19 cellular contexts compared by ENCODE assay signal in the genomic region with DNA sequence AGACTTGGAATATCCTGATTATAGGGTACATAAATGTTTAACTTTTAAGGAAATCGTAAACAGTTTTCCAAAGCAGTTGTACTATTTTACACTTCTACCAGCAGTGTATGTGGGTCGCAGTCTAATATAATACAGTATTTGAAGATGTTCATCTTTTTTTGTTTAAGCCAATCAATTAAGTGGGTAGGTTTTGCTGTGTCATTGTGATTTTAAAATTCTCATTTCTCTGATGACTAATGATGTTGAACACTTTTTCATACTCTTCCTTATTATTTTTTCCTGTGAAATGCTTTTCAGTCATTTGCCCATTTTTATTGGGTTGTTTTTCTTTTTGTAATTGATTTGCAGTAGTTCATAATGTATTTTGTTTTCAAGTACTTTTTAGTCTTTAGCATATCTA.
DNase-seq lines count a peak whose midpoint lies in the region; ATAC-seq, FAIRE-seq and TF ChIP-seq lines count a peak whose summit lies in the region.
"Had no signal": no experiment of that assay in that cellular context is flagged by ENCODE, and none has a peak within 500 bp of the region (broad histone marks: within the 10 kb centered on the region; RNA-seq: fewer than 3 reads in every experiment).

No MANE protein-coding gene starts in this region.

- H3K27ac Mint-ChIP-seq in HFFc6 = peak overlapping the region; percentile 59
- H3K27ac Mint-ChIP-seq in glutamatergic neuron (ENCODE audit: unreplicated experiment) = peak overlapping the region; percentile 77
- H3K27ac Mint-ChIP-seq in CD8-positive, alpha-beta T cell = no peak overlapping the region
- H3K27ac Mint-ChIP-seq: CD14-positive monocyte had no signal

- intact Hi-C loops in K562 (cut with micrococcal nuclease) (no loop called here), ascending aorta (cut with DNase I) (no loop called here), ovary (cut with DNase I) (no loop called here)
- intact Hi-C loops in CD8-positive, alpha-beta T cell (cut with DNase I, micrococcal nuclease) = no loop called here

- no peaks in the 10 kb centered on the region for H4K20me1 ChIP-seq in K562 (replicated peaks; ENCODE audit: control insufficient read depth, insufficient read depth, low read length)

- H3K9me1 ChIP-seq in K562 (ENCODE audit: control insufficient read depth, insufficient read depth, low read length) = no peaks in the 10 kb centered on the region

- H3K4me1 ChIP-seq in A549 (no peaks in the 10 kb centered on the region), K562 (replicated peaks in 1 of 2; ENCODE audit: control insufficient read depth in 2 of 2, insufficient read depth in 2 of 2, low read length in 2 of 2) (no peaks in the 10 kb centered on the region), ascending aorta (no peaks in the 10 kb centered on the region), ovary (ENCODE audit: insufficient read depth) (no peaks in the 10 kb centered on the region)
- H3K4me1 ChIP-seq in CD8-positive, alpha-beta T cell (ENCODE audit: insufficient read depth, low read length) = no peaks in the 10 kb centered on the region

- H3K79me2 ChIP-seq in K562 (ENCODE audit: control insufficient read depth, insufficient read depth, low read length) = no peaks in the 10 kb centered on the region

- TF ChIP-seq POLR2A in A549 (IDR thresholded peaks at IDR 0.05; ENCODE audit: low read length) = no peak
- no peak for TF ChIP-seq POLR2A in K562 (conservative IDR thresholded peaks at IDR 0.05)
- TF ChIP-seq POLR2A in ovary (IDR thresholded peaks at IDR 0.05) = no peak

- H3K4me3 ChIP-seq in A549 (no peak overlapping the region), K562 (no peak overlapping the region), ascending aorta (no peak overlapping the region), ovary (no peak overlapping the region)
- no peak overlapping the region for H3K4me3 ChIP-seq in CD8-positive, alpha-beta T cell (ENCODE audit: low read depth, low read length)

- CTCF ChIA-PET in A549 (lab: Yijun Ruan, JAX) = no interaction called here
- CTCF ChIA-PET in K562 (lab: Yijun Ruan, JAX; ENCODE audit: low intra/inter-chr PET ratio) = no interaction called here
- CTCF ChIA-PET in CD8-positive, alpha-beta T cell (lab: Charles Lee) = no interaction called here

- POLR2A ChIA-PET in A549 (lab: Yijun Ruan, JAX) = no interaction called here
- POLR2A ChIA-PET in K562 (lab: Yijun Ruan, JAX) = no interaction called here
- POLR2A ChIA-PET in CD8-positive, alpha-beta T cell (lab: Charles Lee) = no interaction called here

- 85% methylated on average over 2 of the region's 2 CpGs for WGBS in A549 (ENCODE audit: missing lambda C conversion rate)
- 0% methylated on average over 2 of the region's 2 CpGs for WGBS in K562 (ENCODE audit: insufficient coverage, low coverage, missing lambda C conversion rate)
- WGBS in ovary, 3 donors = 91 to 97% (median 94%) methylated on average over 2 of the region's 2 CpGs

- no peak for FAIRE-seq in A549 (lab: Jason Lieb, UNC)
- FAIRE-seq in K562 (lab: Jason Lieb, UNC) = no peak
- FAIRE-seq: HTR-8/SVneo had no signal

- DNase-seq in A549 (ENCODE audit: low read depth in 1 of 2, low spot score in 1 of 2) (peak in 1 of 2 experiments; percentile 24), HFFc6 (peak; percentile 8), K562 (ENCODE audit: extremely low read depth in 1 of 4, low spot score in 3 of 4) (no peak), glutamatergic neuron (no peak), ascending aorta (ENCODE audit: low spot score in 2 of 2) (no peak), ovary (no peak)
- no peak for DNase-seq in CD8-positive, alpha-beta T cell
- DNase-seq: ACHN, AML-193, COR-L47, DMS53, NCI-H1092, NCI-H146, NCI-H2081 treated with DMSO at 0.1 percent for 48 hours had no signal

- ATAC-seq in A549 = no peak
- ATAC-seq in K562 = no peak
- no peak for ATAC-seq in CD8-positive, alpha-beta T cell
- ATAC-seq in GM21576 (IDR thresholded peaks at IDR 0.05; ENCODE audit: unreplicated experiment) = no peak
- ATAC-seq: HCT116 had no signal

- H3K9ac ChIP-seq in K562 (ENCODE audit: insufficient read depth in 1 of 2, low read depth in 2 of 2, low read length in 2 of 2) = no peak overlapping the region

- TF ChIP-seq RAD21 in A549 (conservative IDR thresholded peaks at IDR 0.05 in 1 of 2, IDR thresholded peaks at IDR 0.05 in 1 of 2) (no peak), K562 (CRISPR knock-in tag; conservative IDR thresholded peaks at IDR 0.05 in 1 of 2, IDR thresholded peaks at IDR 0.05 in 1 of 2) (no peak)

- H3K9me3 Mint-ChIP-seq in HFFc6 (no peaks in the 10 kb centered on the region; the same call in 1 of the 2 replicates), glutamatergic neuron (ENCODE audit: unreplicated experiment) (no peaks in the 10 kb centered on the region)
- peaks cover 8% of the 10 kb centered on the region for H3K9me3 Mint-ChIP-seq in CD8-positive, alpha-beta T cell

- TF ChIP-seq EP300 in A549 (IDR thresholded peaks at IDR 0.05) (no peak), K562 (IDR thresholded peaks at IDR 0.05; ENCODE audit: low read length) (no peak), ovary (IDR thresholded peaks at IDR 0.05) (no peak)

- BruUV-seq in K562 (replicated peaks; lab: Mats Ljungman, UMichigan) = no TSS peak

- H3K9me3 ChIP-seq in A549 = no peaks in the 10 kb centered on the region
- H3K9me3 ChIP-seq in K562 (replicated peaks; ENCODE audit: control insufficient read depth, insufficient read depth, low read depth, low read length) = no peaks in the 10 kb centered on the region
- no peaks in the 10 kb centered on the region for H3K9me3 ChIP-seq in ascending aorta
- no peaks in the 10 kb centered on the region for H3K9me3 ChIP-seq in CD8-positive, alpha-beta T cell (ENCODE audit: low read length)
- H3K9me3 ChIP-seq in ovary = no peaks in the 10 kb centered on the region

- H3K4me3 Mint-ChIP-seq in HFFc6 (no peak overlapping the region), glutamatergic neuron (ENCODE audit: unreplicated experiment) (peak overlapping the region; percentile 52)
- H3K4me3 Mint-ChIP-seq in CD8-positive, alpha-beta T cell = no peak overlapping the region
- H3K4me3 Mint-ChIP-seq: CD14-positive monocyte had no signal

- H3K27me3 Mint-ChIP-seq in HFFc6 (ENCODE audit: insufficient read depth) = no peaks in the 10 kb centered on the region; the same call in 1 of the 2 replicates
- peaks cover 3% of the 10 kb centered on the region for H3K27me3 Mint-ChIP-seq in glutamatergic neuron (ENCODE audit: unreplicated experiment)
- no peaks in the 10 kb centered on the region for H3K27me3 Mint-ChIP-seq in CD8-positive, alpha-beta T cell (ENCODE audit: low read depth)

- no peaks in the 10 kb centered on the region for H3K27me3 ChIP-seq in K562 (ENCODE audit: control insufficient read depth in 2 of 2, insufficient read depth in 2 of 2, low read length in 2 of 2)
- no peaks in the 10 kb centered on the region for H3K27me3 ChIP-seq in ascending aorta
- no peaks in the 10 kb centered on the region for H3K27me3 ChIP-seq in CD8-positive, alpha-beta T cell (ENCODE audit: insufficient read depth, low read length)
- no peaks in the 10 kb centered on the region for H3K27me3 ChIP-seq in ovary

- TF ChIP-seq CTCF in A549 (IDR thresholded peaks at IDR 0.05) = no peak
- TF ChIP-seq CTCF in HFFc6 (IDR thresholded peaks at IDR 0.05) = no peak
- no peak for TF ChIP-seq CTCF in K562 (IDR thresholded peaks at IDR 0.05 in 2 of 3, conservative IDR thresholded peaks at IDR 0.05 in 1 of 3; ENCODE audit: insufficient read depth in 2 of 3, low read depth in 1 of 3, low read length in 3 of 3)
- TF ChIP-seq CTCF in glutamatergic neuron (IDR thresholded peaks at IDR 0.05; ENCODE audit: partially characterized antibody, unreplicated experiment) = no peak
- TF ChIP-seq CTCF in ascending aorta (IDR thresholded peaks at IDR 0.05) = no peak
- TF ChIP-seq CTCF in CD8-positive, alpha-beta T cell (IDR thresholded peaks at IDR 0.05) = no peak
- TF ChIP-seq CTCF in ovary (IDR thresholded peaks at IDR 0.05) = no peak

- no peak overlapping the region for H2AFZ ChIP-seq in K562 (ENCODE audit: low read depth, low read length)

- in situ Hi-C loops in K562 (cut with MboI) = no loop called here

- no peaks in the 10 kb centered on the region for H3K36me3 ChIP-seq in K562 (ENCODE audit: control insufficient read depth, insufficient read depth, low read length)
- no peaks in the 10 kb centered on the region for H3K36me3 ChIP-seq in ascending aorta
- no peaks in the 10 kb centered on the region for H3K36me3 ChIP-seq in CD8-positive, alpha-beta T cell (ENCODE audit: insufficient read depth, low read length)
- no peaks in the 10 kb centered on the region for H3K36me3 ChIP-seq in ovary

- H3K27ac ChIP-seq in A549 = no peak overlapping the region
- H3K27ac ChIP-seq in K562 (ENCODE audit: extremely low read depth, low read depth, low read length) = no peak overlapping the region
- H3K27ac ChIP-seq in ascending aorta = no peak overlapping the region
- H3K27ac ChIP-seq in CD8-positive, alpha-beta T cell (ENCODE audit: low read depth, low read length) = no peak overlapping the region
- H3K27ac ChIP-seq in ovary = no peak overlapping the region
- H3K27ac ChIP-seq: HL-60 had no signal

- no peaks in the 10 kb centered on the region for H3K36me3 Mint-ChIP-seq in HFFc6 (ENCODE audit: low read depth)
- H3K36me3 Mint-ChIP-seq in glutamatergic neuron (ENCODE audit: unreplicated experiment) = no peaks in the 10 kb centered on the region
- no peaks in the 10 kb centered on the region for H3K36me3 Mint-ChIP-seq in CD8-positive, alpha-beta T cell
- H3K36me3 Mint-ChIP-seq: CD14-positive monocyte had no signal

- H3K4me1 Mint-ChIP-seq in HFFc6 (ENCODE audit: low read depth) (peaks cover 45% of the 10 kb centered on the region), glutamatergic neuron (ENCODE audit: low read depth, unreplicated experiment) (peaks cover 26% of the 10 kb centered on the region)
- H3K4me1 Mint-ChIP-seq in CD8-positive, alpha-beta T cell (ENCODE audit: low read depth) = no peaks in the 10 kb centered on the region
- H3K4me1 Mint-ChIP-seq: CD14-positive monocyte had no signal

- no peak overlapping the region for H3K4me2 ChIP-seq in A549
- H3K4me2 ChIP-seq in K562 (ENCODE audit: insufficient read depth, low read length) = no peak overlapping the region

TF ChIP-seq in A549, 52 proteins besides CTCF, POLR2A, EP300 and RAD21 (continues in another document):
- TF ChIP-seq MAFK (IDR thresholded peaks at IDR 0.05; ENCODE audit: partially characterized antibody) = peak; percentile 63
- TF ChIP-seq NFE2L2 (conservative IDR thresholded peaks at IDR 0.05; ENCODE audit: low read length) = peak; percentile 51; the same call in 1 of the 2 replicates
- no peak for TF ChIP-seq NR3C1 (IDR thresholded peaks at IDR 0.05)

TF ChIP-seq in K562, 482 proteins besides CTCF, POLR2A, EP300 and RAD21:
- TF ChIP-seq NFE2L1 (tag; IDR thresholded peaks at IDR 0.05; ENCODE audit: borderline replicate concordance, low read depth) = peak; percentile 15; the same call in 1 of the 2 replicates
- TF ChIP-seq GATA2 (CRISPR knock-in tag; IDR thresholded peaks at IDR 0.05) = no peak

Comparison
In these comparisons a context has a peak if more than half of its experiments do, and no peak if none do; other contexts are left out.
1. Of the 35 proteins assayed by ChIP-seq in both K562 and A549: peak only in K562: none; only in A549: MAFK; in both: none; in neither: 34.